Comparison of ENCODE assay signal across 33 cellular contexts in the genomic region with DNA sequence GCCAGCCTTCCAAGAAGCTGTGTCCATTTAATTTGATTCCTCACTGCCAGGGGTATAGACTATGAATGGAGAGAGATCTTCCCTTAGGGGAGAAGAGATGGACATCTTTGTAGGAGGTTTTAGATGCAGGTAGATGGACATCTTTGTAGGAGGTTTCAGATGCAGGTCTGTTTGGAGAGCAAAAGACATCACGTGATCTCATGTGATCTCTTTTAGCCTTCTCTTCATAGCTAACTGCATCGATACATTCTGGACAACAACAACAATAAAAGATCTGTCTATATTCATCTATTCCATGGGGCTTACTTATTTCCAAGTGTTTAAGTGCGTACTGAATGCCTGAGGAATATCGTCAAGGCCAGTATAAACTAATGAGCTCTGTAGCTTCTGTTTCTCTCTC.
"Had no signal": no experiment of that assay in that cellular context is flagged by ENCODE, and none has a peak within 500 bp of the region (broad histone marks: within the 10 kb centered on the region; RNA-seq: fewer than 3 reads in every experiment).

No MANE protein-coding gene starts in this region.

- H3K4me1 ChIP-seq: adrenal gland, body of pancreas, breast epithelium had no signal

- DNase-seq: activated B cell treated with CpG ODN at 0.5 μM for 24 hours; activated CD4-positive, alpha-beta memory T cell treated with anti-CD3 and anti-CD28 coated beads for 36 hours; activated CD4-positive, alpha-beta T cell treated with anti-CD3 and anti-CD28 coated beads for 4 hours; activated CD4-positive, alpha-beta T cell treated with anti-CD3 and anti-CD28 coated beads, Interleukin-2, amount 10 ng/mL, durations not matched to agents 24 days and 14 days; activated CD4-positive, alpha-beta T cell treated with anti-CD3 and anti-CD28 coated beads, Interleukin-2, amount 50 U/mL, for 1 hour; activated CD4-positive, alpha-beta T cell treated with anti-CD3 and anti-CD28 coated beads, Interleukin-2, amount 50 U/mL, for 4 hours; activated CD4-positive, CD25-positive, alpha-beta regulatory T cell treated with anti-CD3 and anti-CD28 coated beads, Interleukin-2, amount 50 U/mL, for 72 hours; activated CD8-positive, alpha-beta memory T cell treated with anti-CD3 and anti-CD28 coated beads, Interleukin-2, amount 50 U/mL, for 4 hours; activated CD8-positive, alpha-beta T cell treated with anti-CD3 and anti-CD28 coated beads for 36 hours; activated effector memory CD4-positive, alpha-beta T cell treated with Interleukin-2 at 50 U/mL for 16 hours; activated gamma-delta T cell treated with Interleukin-2 at 50 U/mL for 16 hours; activated naive CD4-positive, alpha-beta T cell; activated naive CD4-positive, alpha-beta T cell treated with anti-CD3 and anti-CD28 coated beads for 36 hours; activated naive CD4-positive, alpha-beta T cell treated with anti-CD3 and anti-CD28 coated beads, Interleukin-2, amount 50 U/mL, for 16 hours; activated naive CD8-positive, alpha-beta T cell treated with anti-CD3 and anti-CD28 coated beads for 36 hours; activated T-cell treated with anti-CD3 and anti-CD28 coated beads, Interleukin-2, amount 50 U/mL, for 24 hours; activated T-cell treated with anti-CD3 and anti-CD28 coated beads, Interleukin-2, amount 50 U/mL, for 48 hours; adrenal gland; amniotic stem cell; aorta; body of pancreas; brain microvascular endothelial cell; caudate nucleus; cerebellar nuclear complex; T-helper 1 cell; T-helper 2 cell; T-helper 9 cell had no signal

- H3K27me3 ChIP-seq: adrenal gland, body of pancreas, brain microvascular endothelial cell, breast epithelium had no signal

- FAIRE-seq: astrocyte, TTC549 had no signal

- H3K27ac ChIP-seq: adrenal gland, body of pancreas, brain microvascular endothelial cell, breast epithelium, cardiac muscle cell, VCaP had no signal

- H3K4me3 ChIP-seq: adrenal gland, body of pancreas, breast epithelium, cardiac muscle cell had no signal

- H3K36me3 ChIP-seq: adrenal gland, brain microvascular endothelial cell, breast epithelium, cardiac muscle cell had no signal

- H3K9me3 ChIP-seq: body of pancreas, breast epithelium had no signal

- ATAC-seq: activated CD8-positive, alpha-beta T cell treated with anti-CD3 and anti-CD28 coated beads for 36 hours; activated naive CD4-positive, alpha-beta T cell treated with anti-CD3 and anti-CD28 coated beads, Interleukin-2, amount 50 U/mL, for 72 hours; body of pancreas had no signal
